ENCODE assay signal across 8 cellular contexts in genomic region chr2:198374375-198375072, GRCh38.
DNase-seq lines count a peak whose midpoint lies in the region; ATAC-seq, FAIRE-seq and TF ChIP-seq lines count a peak whose summit lies in the region.

No MANE protein-coding gene starts in this region.

- H3K4me1 Mint-ChIP-seq in nephron, result peaks cover 29% of the 10 kb centered on the region

- H3K27ac Mint-ChIP-seq in nephron, result peak overlapping the region in 2 of 3 experiments; percentile 17 to 36

- no peaks in the 10 kb centered on the region for H3K79me2 ChIP-seq in PC-9 (ENCODE audit: low read depth)

- H3K4me2 ChIP-seq in PC-9, result no peak overlapping the region

- no peaks in the 10 kb centered on the region for H3K9me3 Mint-ChIP-seq in nephron

- H3K27ac ChIP-seq in PC-9, result no peak overlapping the region

- no peaks in the 10 kb centered on the region for H3K9me3 ChIP-seq in PC-9 (ENCODE audit: insufficient read depth, low read depth)

- POLR2A ChIA-PET in PC-9 (lab: Charles Lee; ENCODE audit: unreplicated experiment), result no interaction called here

- H3K4me3 ChIP-seq in PC-9, result no peak overlapping the region

- H4K20me1 ChIP-seq in PC-9 (ENCODE audit: insufficient read depth), result no peaks in the 10 kb centered on the region

- no peaks in the 10 kb centered on the region for H3K36me3 ChIP-seq in PC-9 (ENCODE audit: low read depth)

- no peak overlapping the region for H2AFZ ChIP-seq in PC-9

- no peaks in the 10 kb centered on the region for H3K36me3 Mint-ChIP-seq in nephron (ENCODE audit: low read depth)

- H3K27me3 ChIP-seq in PC-9 (ENCODE audit: insufficient read depth, low read depth), result no peaks in the 10 kb centered on the region

- TF ChIP-seq CTCF in PC-9 (conservative IDR thresholded peaks at IDR 0.05) (peak; percentile 78), nephron (IDR thresholded peaks at IDR 0.05; ENCODE audit: unreplicated experiment in 3 of 3) (peak; percentile 92 to 94 (median 92))

- intact Hi-C loops in PC-9 (cut with micrococcal nuclease; ENCODE audit: unreplicated experiment), result loop anchor here (5.0 kb wide), 1 partner anchor 1113 kb away; no protein-coding TSS in a partner anchor

- no peak overlapping the region for H3K4me3 Mint-ChIP-seq in nephron

- ATAC-seq in HG02870 (IDR thresholded peaks at IDR 0.05; ENCODE audit: unreplicated experiment), result no peak

- DNase-seq in Daoy (ENCODE audit: low read depth), result peak; percentile 66
- DNase-seq in HTR-8/SVneo (ENCODE audit: insufficient read length, low spot score), result peak; percentile 10
- peak in 1 of 2 experiments; percentile 5 for DNase-seq in PC-9
- peak; percentile 79 for DNase-seq in dedifferentiated amniotic fluid mesenchymal stem cell (ENCODE audit: extremely low spot score)
- no peak for DNase-seq in activated CD4-positive, CD25-positive, alpha-beta regulatory T cell (lab: John Stamatoyannopoulos, UW)
- no peak for DNase-seq in activated gamma-delta T cell (lab: John Stamatoyannopoulos, UW)

- no TSS peak for BruUV-seq in PC-9 (replicated peaks; lab: Mats Ljungman, UMichigan)

- no peak for FAIRE-seq in HTR-8/SVneo (lab: Jason Lieb, UNC)

- no peaks in the 10 kb centered on the region for H3K4me1 ChIP-seq in PC-9 (replicated peaks; ENCODE audit: insufficient read depth)

- no peaks in the 10 kb centered on the region for H3K27me3 Mint-ChIP-seq in nephron (ENCODE audit: low read depth)

- H3F3A ChIP-seq in PC-9 (ENCODE audit: insufficient read depth, low read depth), result no peaks in the 10 kb centered on the region

- CTCF ChIA-PET in PC-9 (lab: Charles Lee), result no interaction called here

- H3K9me2 ChIP-seq in PC-9 (ENCODE audit: insufficient read depth), result no peaks in the 10 kb centered on the region

Comparison
In these comparisons a context has a peak if more than half of its experiments do, and no peak if none do; other contexts are left out.
1. DNase-seq: peak in Daoy (single experiment), HTR-8/SVneo (single experiment) and dedifferentiated amniotic fluid mesenchymal stem cell (single experiment); none in activated CD4-positive, CD25-positive, alpha-beta regulatory T cell (0 of 4) and activated gamma-delta T cell (single experiment).